ENCODE assay signal across 12 cellular contexts in the genomic region with DNA sequence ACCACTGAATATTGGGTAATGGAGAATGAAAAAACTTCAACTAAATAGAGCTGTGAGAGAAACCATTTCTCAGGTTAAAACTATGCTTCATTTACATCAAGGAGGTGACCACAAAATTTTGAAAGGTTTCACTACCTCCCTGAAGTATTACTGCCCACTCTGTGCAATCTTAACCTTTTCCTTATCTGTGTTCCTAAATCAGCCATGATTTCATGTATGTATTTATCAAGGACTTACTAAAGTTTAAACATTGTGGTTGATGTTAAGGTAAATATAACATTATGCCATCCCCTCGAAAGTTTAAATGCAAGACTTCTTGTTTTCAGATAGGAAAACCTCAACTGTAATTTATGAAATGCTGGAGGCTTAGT.
DNase-seq lines count a peak whose midpoint lies in the region; ATAC-seq and TF ChIP-seq lines count a peak whose summit lies in the region.
"Had no signal": no experiment of that assay in that cellular context is flagged by ENCODE, and none has a peak within 500 bp of the region (broad histone marks: within the 10 kb centered on the region; RNA-seq: fewer than 3 reads in every experiment).

No MANE protein-coding gene starts in this region.

- H3K36me3 ChIP-seq in heart left ventricle = no peaks in the 10 kb centered on the region
- H3K36me3 ChIP-seq: MG63 had no signal

- peaks cover 10% of the 10 kb centered on the region for H3K4me1 Mint-ChIP-seq in memory B cell
- H3K4me1 Mint-ChIP-seq: activated T-helper 17 cell treated with anti-CD3 and anti-CD28 coated beads, Interleukin-2, amount 50 U/mL, for 72 hours had no signal

- peaks cover 8% of the 10 kb centered on the region for H3K9me3 Mint-ChIP-seq in memory B cell

- H3K4me3 ChIP-seq in heart left ventricle = no peak overlapping the region
- H3K4me3 ChIP-seq: coronary artery, MG63, mucosa of descending colon had no signal

- H3K27me3 ChIP-seq in heart left ventricle = no peaks in the 10 kb centered on the region
- H3K27me3 ChIP-seq: MG63 had no signal

- no peak for TF ChIP-seq POLR2A in heart left ventricle (IDR thresholded peaks at IDR 0.05)

- 94 to 100% (median 96%) methylated on average over 1 of the region's 1 CpG for WGBS in heart left ventricle, 4 donors

- DNase-seq in memory B cell (ENCODE audit: low spot score in 2 of 2) (no peak), nucleus accumbens (lab: John Stamatoyannopoulos, UW) (no peak), heart left ventricle (no peak), NCI-H2029 treated with DMSO at 0.1 percent for 48 hours (lab: John Stamatoyannopoulos, UW) (no peak)
- DNase-seq: MG63, mucosa of descending colon had no signal

- ATAC-seq in GM19023 (IDR thresholded peaks at IDR 0.05; ENCODE audit: unreplicated experiment) = peak; percentile 84
- peak; percentile 82 for ATAC-seq in GM21737 (IDR thresholded peaks at IDR 0.05; ENCODE audit: unreplicated experiment)
- ATAC-seq in HG03159 (IDR thresholded peaks at IDR 0.05; ENCODE audit: unreplicated experiment) = peak; percentile 91
- ATAC-seq in memory B cell (ENCODE audit: low read depth) = peak; percentile 53
- ATAC-seq in heart left ventricle = no peak
- no peak for ATAC-seq in esophagus mucosa
- ATAC-seq: activated T-helper 17 cell treated with anti-CD3 and anti-CD28 coated beads, Interleukin-2, amount 50 U/mL, for 72 hours; mucosa of descending colon had no signal

- peaks cover 0 to 9% (median 2%) of the 10 kb centered on the region in 12 donors for H3K4me1 ChIP-seq in heart left ventricle

- H3K4me3 Mint-ChIP-seq in memory B cell = no peak overlapping the region
- H3K4me3 Mint-ChIP-seq: activated T-helper 17 cell treated with anti-CD3 and anti-CD28 coated beads, Interleukin-2, amount 50 U/mL, for 72 hours had no signal

- H3K36me3 Mint-ChIP-seq in memory B cell = peaks cover 4% of the 10 kb centered on the region

- H3K27ac Mint-ChIP-seq in memory B cell = peak overlapping the region; percentile 2
- H3K27ac Mint-ChIP-seq: activated T-helper 17 cell treated with anti-CD3 and anti-CD28 coated beads, Interleukin-2, amount 50 U/mL, for 72 hours had no signal

- H3K9me3 ChIP-seq in heart left ventricle = peaks cover 0 to 28% (median 0%) of the 10 kb centered on the region in 12 donors
- H3K9me3 ChIP-seq: mucosa of descending colon had no signal

- intact Hi-C loops in heart left ventricle (cut with DNase I) = no loop called here

- H3K27me3 Mint-ChIP-seq in memory B cell = peaks cover 8% of the 10 kb centered on the region

- no peak for TF ChIP-seq CTCF in heart left ventricle (IDR thresholded peaks at IDR 0.05)

- H3K27ac ChIP-seq in heart left ventricle = no peak overlapping the region
- H3K27ac ChIP-seq: coronary artery had no signal

Comparison
In these comparisons a context has a peak if more than half of its experiments do, and no peak if none do; other contexts are left out.
1. ATAC-seq: peak in GM19023 (single experiment), GM21737 (single experiment), HG03159 (single experiment) and memory B cell (single experiment); none in heart left ventricle (0 of 4) and esophagus mucosa (single experiment).